In the genomic region with DNA sequence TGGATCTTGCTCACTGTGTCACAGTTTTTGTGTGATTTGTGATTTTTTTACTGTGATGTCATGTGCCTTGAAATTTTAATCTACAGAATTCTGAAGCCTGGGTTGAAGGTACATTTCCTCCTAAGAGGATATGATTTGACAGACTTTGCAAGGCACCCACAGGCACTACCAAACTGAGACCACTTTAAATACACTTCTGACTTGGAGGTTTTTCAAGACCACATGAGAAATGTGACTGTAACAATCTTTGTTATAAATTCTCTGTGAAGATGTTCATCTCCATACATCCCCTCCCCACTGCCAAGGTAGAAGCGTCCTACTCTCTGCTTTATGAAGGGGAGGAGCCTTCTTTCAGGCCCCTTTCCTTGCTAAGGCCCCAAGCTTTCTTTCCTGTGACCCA, we compare ENCODE assay signal across 26 cellular contexts.
"Had no signal": no experiment of that assay in that cellular context is flagged by ENCODE, and none has a peak within 500 bp of the region (broad histone marks: within the 10 kb centered on the region; RNA-seq: fewer than 3 reads in every experiment).

No MANE protein-coding gene starts in this region.

- H3K27me3 ChIP-seq: breast epithelium, gastroesophageal sphincter, suprapubic skin, tibial artery, upper lobe of right lung had no signal

- H3K9me3 ChIP-seq: breast epithelium, gastroesophageal sphincter, suprapubic skin, tibial artery, upper lobe of right lung had no signal

- H3K27ac Mint-ChIP-seq: activated B cell treated with CpG ODN at 0.5 μM for 24 hours; activated CD4-positive, alpha-beta T cell treated with anti-CD3 and anti-CD28 coated beads for 36 hours; mesothelial cell of epicardium; T-helper 2 cell treated with Interferon-gamma antibody and Interleukin-4, amounts not matched to agents 5 μg/mL and 100 μg/mL, for 36 hours had no signal

- H3K4me1 ChIP-seq: breast epithelium, suprapubic skin, upper lobe of right lung had no signal

- DNase-seq: activated B cell treated with CpG ODN at 0.5 μM for 24 hours; activated CD4-positive, alpha-beta T cell treated with anti-CD3 and anti-CD28 coated beads for 36 hours; activated CD8-positive, alpha-beta memory T cell treated with anti-CD3 and anti-CD28 coated beads for 24 hours; activated naive CD4-positive, alpha-beta T cell; dermis blood vessel endothelial cell; effector CD8-positive, alpha-beta T cell; erythroblast; hippocampal formation; kidney; left colon; mammary epithelial cell; naive B cell; posterior cingulate gyrus; right cardiac atrium; stimulated activated CD4-positive, alpha-beta T cell treated with anti-CD3 and anti-CD28 coated beads, Interleukin-15, amount 100 ng/mL, for 24 hours; stimulated activated CD4-positive, alpha-beta T cell treated with anti-CD3 and anti-CD28 coated beads, Interleukin-2, amount 100 ng/mL, for 24 hours; stimulated activated naive CD4-positive, alpha-beta T cell; T-helper 1 cell; tibial artery; upper lobe of right lung had no signal

- H3K27ac ChIP-seq: breast epithelium, gastroesophageal sphincter, suprapubic skin, tibial artery, upper lobe of right lung had no signal

- H3K4me3 ChIP-seq: breast epithelium, gastroesophageal sphincter, suprapubic skin, tibial artery, upper lobe of right lung had no signal

- H3K36me3 ChIP-seq: breast epithelium had no signal

- H3K4me3 Mint-ChIP-seq: activated B cell treated with CpG ODN at 0.5 μM for 24 hours; activated CD4-positive, alpha-beta T cell treated with anti-CD3 and anti-CD28 coated beads for 36 hours; central memory CD8-positive, alpha-beta T cell; mesothelial cell of epicardium; naive B cell; T-helper 2 cell treated with Interferon-gamma antibody and Interleukin-4, amounts not matched to agents 5 μg/mL and 100 μg/mL, for 36 hours had no signal

- ATAC-seq: activated CD4-positive, alpha-beta T cell treated with anti-CD3 and anti-CD28 coated beads for 36 hours; gastroesophageal sphincter; left colon; right cardiac atrium; upper lobe of right lung had no signal

- H3K27me3 Mint-ChIP-seq: activated B cell treated with CpG ODN at 0.5 μM for 24 hours; activated CD4-positive, alpha-beta T cell treated with anti-CD3 and anti-CD28 coated beads for 36 hours; central memory CD8-positive, alpha-beta T cell; naive B cell had no signal
